1 cellular context compared by ENCODE assay signal in the genomic region with DNA sequence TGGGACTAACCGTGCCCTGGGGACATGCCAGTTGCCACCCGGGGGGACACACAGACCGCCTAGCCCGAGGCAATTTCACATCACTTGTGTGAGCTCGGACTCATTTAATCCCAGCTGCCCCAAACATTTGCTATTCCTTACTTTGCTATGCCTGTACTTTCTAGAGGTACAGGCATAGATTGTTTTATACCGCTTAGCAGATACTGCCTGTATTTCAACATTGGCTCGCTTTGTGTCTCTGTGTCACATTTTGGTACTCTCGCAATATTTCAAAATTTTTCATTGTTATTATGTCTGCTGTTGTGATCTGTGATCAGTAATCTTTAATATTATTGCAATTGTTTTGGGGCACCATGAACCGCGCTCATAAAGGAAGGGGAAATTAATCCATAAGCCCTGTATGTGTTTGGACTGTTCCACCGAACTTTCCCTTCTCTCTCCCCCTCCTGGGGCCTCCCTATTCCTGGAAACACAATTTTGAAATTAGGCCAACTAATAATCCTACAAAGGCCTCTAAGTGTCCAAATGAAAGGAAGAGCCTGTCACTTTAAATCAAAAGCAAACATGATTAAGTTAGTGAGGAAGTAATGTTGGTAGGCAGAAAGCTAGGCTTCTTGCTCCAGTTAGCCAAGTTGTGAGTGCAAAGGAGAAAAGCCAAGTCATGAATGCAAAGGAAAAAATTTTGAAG.
TF ChIP-seq lines count a peak whose summit lies in the region.

No MANE protein-coding gene starts in this region.

TF ChIP-seq in GM12878, 131 proteins besides CTCF, POLR2A, EP300 and RAD21 (continued from another document):
- TF ChIP-seq, protein P1, sequence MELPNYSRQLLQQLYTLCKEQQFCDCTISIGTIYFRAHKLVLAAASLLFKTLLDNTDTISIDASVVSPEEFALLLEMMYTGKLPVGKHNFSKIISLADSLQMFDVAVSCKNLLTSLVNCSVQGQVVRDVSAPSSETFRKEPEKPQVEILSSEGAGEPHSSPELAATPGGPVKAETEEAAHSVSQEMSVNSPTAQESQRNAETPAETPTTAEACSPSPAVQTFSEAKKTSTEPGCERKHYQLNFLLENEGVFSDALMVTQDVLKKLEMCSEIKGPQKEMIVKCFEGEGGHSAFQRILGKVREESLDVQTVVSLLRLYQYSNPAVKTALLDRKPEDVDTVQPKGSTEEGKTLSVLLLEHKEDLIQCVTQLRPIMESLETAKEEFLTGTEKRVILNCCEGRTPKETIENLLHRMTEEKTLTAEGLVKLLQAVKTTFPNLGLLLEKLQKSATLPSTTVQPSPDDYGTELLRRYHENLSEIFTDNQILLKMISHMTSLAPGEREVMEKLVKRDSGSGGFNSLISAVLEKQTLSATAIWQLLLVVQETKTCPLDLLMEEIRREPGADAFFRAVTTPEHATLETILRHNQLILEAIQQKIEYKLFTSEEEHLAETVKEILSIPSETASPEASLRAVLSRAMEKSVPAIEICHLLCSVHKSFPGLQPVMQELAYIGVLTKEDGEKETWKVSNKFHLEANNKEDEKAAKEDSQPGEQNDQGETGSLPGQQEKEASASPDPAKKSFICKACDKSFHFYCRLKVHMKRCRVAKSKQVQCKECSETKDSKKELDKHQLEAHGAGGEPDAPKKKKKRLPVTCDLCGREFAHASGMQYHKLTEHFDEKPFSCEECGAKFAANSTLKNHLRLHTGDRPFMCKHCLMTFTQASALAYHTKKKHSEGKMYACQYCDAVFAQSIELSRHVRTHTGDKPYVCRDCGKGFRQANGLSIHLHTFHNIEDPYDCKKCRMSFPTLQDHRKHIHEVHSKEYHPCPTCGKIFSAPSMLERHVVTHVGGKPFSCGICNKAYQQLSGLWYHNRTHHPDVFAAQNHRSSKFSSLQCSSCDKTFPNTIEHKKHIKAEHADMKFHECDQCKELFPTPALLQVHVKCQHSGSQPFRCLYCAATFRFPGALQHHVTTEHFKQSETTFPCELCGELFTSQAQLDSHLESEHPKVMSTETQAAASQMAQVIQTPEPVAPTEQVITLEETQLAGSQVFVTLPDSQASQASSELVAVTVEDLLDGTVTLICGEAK (IDR thresholded peaks at IDR 0.05; ENCODE audit: borderline replicate concordance), result 0 out of 2 replicates have a peak, but pooled peaks have one; percentile 14
- TF ChIP-seq YY1 (IDR thresholded peaks at IDR 0.05; ENCODE audit: low read depth, low read length) (no peak), SMC3 (IDR thresholded peaks at IDR 0.05; ENCODE audit: borderline replicate concordance, low read length) (no peak), DPF2 (IDR thresholded peaks at IDR 0.05) (no peak), BMI1 (IDR thresholded peaks at IDR 0.05; ENCODE audit: borderline replicate concordance) (no peak), SMAD1 (IDR thresholded peaks at IDR 0.05; ENCODE audit: low read depth, partially characterized antibody) (no peak), GATAD2B (conservative IDR thresholded peaks at IDR 0.05; ENCODE audit: low read depth) (peak; percentile 96; the same call in 1 of the 2 replicates), MEF2B (IDR thresholded peaks at IDR 0.05; ENCODE audit: partially characterized antibody, poor library complexity, severe bottlenecking) (peak; percentile 99), LARP7 (IDR thresholded peaks at IDR 0.05) (no peak), FOXK2 (IDR thresholded peaks at IDR 0.05) (no peak), CBX3 (IDR thresholded peaks at IDR 0.05; ENCODE audit: borderline replicate concordance, low read depth) (no peak), BCL11A (IDR thresholded peaks at IDR 0.05; ENCODE audit: low read depth, low read length) (no peak), NFYA (IDR thresholded peaks at IDR 0.05; ENCODE audit: borderline replicate concordance, low read depth, low read length) (no peak), MEF2A (IDR thresholded peaks at IDR 0.05; ENCODE audit: insufficient read depth, low read depth, low read length) (no peak), IKZF1 (conservative IDR thresholded peaks at IDR 0.05) (no peak), TBL1XR1 (IDR thresholded peaks at IDR 0.05; ENCODE audit: low read depth, low read length) (no peak), RCOR1 (conservative IDR thresholded peaks at IDR 0.05; ENCODE audit: low read depth, low read length) (no peak), NR2C2 (IDR thresholded peaks at IDR 0.05; ENCODE audit: borderline replicate concordance, control insufficient read depth, insufficient read length, low read depth) (no peak), ZNF24 (IDR thresholded peaks at IDR 0.05) (no peak), RB1 (IDR thresholded peaks at IDR 0.05; ENCODE audit: borderline replicate concordance) (peak; percentile 86; the same call in 1 of the 2 replicates), HCFC1 (IDR thresholded peaks at IDR 0.05; ENCODE audit: low read length) (no peak)
- TF ChIP-seq, protein P2, sequence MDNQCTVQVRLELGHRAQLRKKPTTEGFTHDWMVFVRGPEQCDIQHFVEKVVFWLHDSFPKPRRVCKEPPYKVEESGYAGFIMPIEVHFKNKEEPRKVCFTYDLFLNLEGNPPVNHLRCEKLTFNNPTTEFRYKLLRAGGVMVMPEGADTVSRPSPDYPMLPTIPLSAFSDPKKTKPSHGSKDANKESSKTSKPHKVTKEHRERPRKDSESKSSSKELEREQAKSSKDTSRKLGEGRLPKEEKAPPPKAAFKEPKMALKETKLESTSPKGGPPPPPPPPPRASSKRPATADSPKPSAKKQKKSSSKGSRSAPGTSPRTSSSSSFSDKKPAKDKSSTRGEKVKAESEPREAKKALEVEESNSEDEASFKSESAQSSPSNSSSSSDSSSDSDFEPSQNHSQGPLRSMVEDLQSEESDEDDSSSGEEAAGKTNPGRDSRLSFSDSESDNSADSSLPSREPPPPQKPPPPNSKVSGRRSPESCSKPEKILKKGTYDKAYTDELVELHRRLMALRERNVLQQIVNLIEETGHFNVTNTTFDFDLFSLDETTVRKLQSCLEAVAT (IDR thresholded peaks at IDR 0.05), result peak; percentile 24; the same call in 1 of the 2 replicates
- TF ChIP-seq, protein P3, sequence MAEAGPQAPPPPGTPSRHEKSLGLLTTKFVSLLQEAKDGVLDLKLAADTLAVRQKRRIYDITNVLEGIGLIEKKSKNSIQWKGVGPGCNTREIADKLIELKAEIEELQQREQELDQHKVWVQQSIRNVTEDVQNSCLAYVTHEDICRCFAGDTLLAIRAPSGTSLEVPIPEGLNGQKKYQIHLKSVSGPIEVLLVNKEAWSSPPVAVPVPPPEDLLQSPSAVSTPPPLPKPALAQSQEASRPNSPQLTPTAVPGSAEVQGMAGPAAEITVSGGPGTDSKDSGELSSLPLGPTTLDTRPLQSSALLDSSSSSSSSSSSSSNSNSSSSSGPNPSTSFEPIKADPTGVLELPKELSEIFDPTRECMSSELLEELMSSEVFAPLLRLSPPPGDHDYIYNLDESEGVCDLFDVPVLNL (IDR thresholded peaks at IDR 0.05; ENCODE audit: low read depth, low read length), result no peak
- TF ChIP-seq, protein P4, sequence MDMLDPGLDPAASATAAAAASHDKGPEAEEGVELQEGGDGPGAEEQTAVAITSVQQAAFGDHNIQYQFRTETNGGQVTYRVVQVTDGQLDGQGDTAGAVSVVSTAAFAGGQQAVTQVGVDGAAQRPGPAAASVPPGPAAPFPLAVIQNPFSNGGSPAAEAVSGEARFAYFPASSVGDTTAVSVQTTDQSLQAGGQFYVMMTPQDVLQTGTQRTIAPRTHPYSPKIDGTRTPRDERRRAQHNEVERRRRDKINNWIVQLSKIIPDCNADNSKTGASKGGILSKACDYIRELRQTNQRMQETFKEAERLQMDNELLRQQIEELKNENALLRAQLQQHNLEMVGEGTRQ (IDR thresholded peaks at IDR 0.05; ENCODE audit: borderline replicate concordance, low read depth, low read length), result no peak
- TF ChIP-seq, protein P5, sequence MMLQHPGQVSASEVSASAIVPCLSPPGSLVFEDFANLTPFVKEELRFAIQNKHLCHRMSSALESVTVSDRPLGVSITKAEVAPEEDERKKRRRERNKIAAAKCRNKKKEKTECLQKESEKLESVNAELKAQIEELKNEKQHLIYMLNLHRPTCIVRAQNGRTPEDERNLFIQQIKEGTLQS (IDR thresholded peaks at IDR 0.05; ENCODE audit: borderline replicate concordance, extremely low read depth, low read depth, low read length), result no peak
- TF ChIP-seq, protein P6, sequence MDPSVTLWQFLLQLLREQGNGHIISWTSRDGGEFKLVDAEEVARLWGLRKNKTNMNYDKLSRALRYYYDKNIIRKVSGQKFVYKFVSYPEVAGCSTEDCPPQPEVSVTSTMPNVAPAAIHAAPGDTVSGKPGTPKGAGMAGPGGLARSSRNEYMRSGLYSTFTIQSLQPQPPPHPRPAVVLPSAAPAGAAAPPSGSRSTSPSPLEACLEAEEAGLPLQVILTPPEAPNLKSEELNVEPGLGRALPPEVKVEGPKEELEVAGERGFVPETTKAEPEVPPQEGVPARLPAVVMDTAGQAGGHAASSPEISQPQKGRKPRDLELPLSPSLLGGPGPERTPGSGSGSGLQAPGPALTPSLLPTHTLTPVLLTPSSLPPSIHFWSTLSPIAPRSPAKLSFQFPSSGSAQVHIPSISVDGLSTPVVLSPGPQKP (IDR thresholded peaks at IDR 0.05; ENCODE audit: low read depth, low read length), result no peak
